19 cellular contexts compared by ENCODE assay signal in the genomic region with DNA sequence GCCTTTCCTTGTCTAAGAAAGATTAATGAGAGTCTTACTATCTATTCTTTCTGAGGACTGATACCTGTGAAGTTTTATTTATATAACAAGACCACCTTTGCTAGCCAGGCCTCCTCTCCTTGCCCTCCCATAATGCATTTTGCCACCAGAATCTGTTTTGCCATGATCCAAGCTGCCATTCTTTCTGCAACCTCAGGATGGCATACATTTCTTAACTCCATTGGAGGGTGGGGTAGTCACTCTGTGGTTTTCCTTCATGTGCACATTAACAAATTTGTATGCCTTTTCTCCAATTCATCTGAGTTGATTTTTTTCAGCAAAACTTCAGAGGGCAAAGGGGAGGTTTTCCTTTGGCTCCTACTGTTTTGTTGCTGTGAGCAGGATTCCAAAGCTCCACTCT. TPM values are rescaled to one million over a fixed set of nuclear protein-coding genes. Genes with fewer than 3 reads are reported as not detected.
DNase-seq lines count a peak whose midpoint lies in the region; ATAC-seq and TF ChIP-seq lines count a peak whose summit lies in the region.
"Had no signal": no experiment of that assay in that cellular context is flagged by ENCODE, and none has a peak within 500 bp of the region (broad histone marks: within the 10 kb centered on the region; RNA-seq: fewer than 3 reads in every experiment).

No MANE protein-coding gene starts in this region.

- no peaks in the 10 kb centered on the region for H3K4me1 ChIP-seq in DND-41 (ENCODE audit: insufficient read depth, low read length)
- H3K4me1 ChIP-seq in HCT116 (ENCODE audit: control insufficient read depth in 1 of 2, insufficient read depth in 2 of 2, low read length in 2 of 2): peaks cover 19 to 22% of the 10 kb centered on the region in 2 experiments

- TF ChIP-seq RAD21 in HCT116 (IDR thresholded peaks at IDR 0.05; ENCODE audit: low read depth): peak; percentile 45; the same call in 1 of the 2 replicates

- DNase-seq in DND-41 (no peak), HCT116 (ENCODE audit: low read depth, low spot score) (no peak), WERI-Rb-1 (no peak), myocyte (ENCODE audit: low read depth) (peak; percentile 5), retina (no peak), RKO (ENCODE audit: low spot score) (no peak), SW 1271 (lab: John Stamatoyannopoulos, UW) (no peak)
- DNase-seq in stimulated activated CD4-positive, alpha-beta T cell treated with anti-CD3 and anti-CD28 coated beads, Interleukin-4, amount 100 ng/mL, for 1 hour: no peak
- DNase-seq: activated CD8-positive, alpha-beta T cell treated with anti-CD3 and anti-CD28 coated beads for 36 hours; activated naive CD8-positive, alpha-beta T cell treated with anti-CD3 and anti-CD28 coated beads, Interleukin-2, amount 50 U/mL, for 24 hours; caudate nucleus; DMS79; foreskin melanocyte; IMR-90; stimulated activated CD4-positive, alpha-beta T cell treated with anti-CD3 and anti-CD28 coated beads, Interleukin-4, amount 100 ng/mL, for 24 hours; thyroid gland had no signal

- H3K36me3 ChIP-seq in DND-41 (ENCODE audit: insufficient read depth, low read length): no peaks in the 10 kb centered on the region
- H3K36me3 ChIP-seq in HCT116 (ENCODE audit: control insufficient read depth in 1 of 2, insufficient read depth in 2 of 2, low read length in 2 of 2): no peaks in the 10 kb centered on the region
- H3K36me3 ChIP-seq in WERI-Rb-1: no peaks in the 10 kb centered on the region
- H3K36me3 ChIP-seq: thyroid gland had no signal

- H4K20me1 ChIP-seq in DND-41 (ENCODE audit: insufficient read depth, low read length): no peaks in the 10 kb centered on the region
- H4K20me1 ChIP-seq in HCT116 (ENCODE audit: insufficient read depth): no peaks in the 10 kb centered on the region

- no TSS peak for BruUV-seq in HCT116 (replicated peaks; lab: Mats Ljungman, UMichigan)

- H3K9ac ChIP-seq in DND-41 (ENCODE audit: low read depth, low read length) (no peak overlapping the region), HCT116 (ENCODE audit: low read length) (no peak overlapping the region)

- H3K4me3 ChIP-seq in DND-41 (ENCODE audit: low read depth in 1 of 2, low read length in 2 of 2) (no peak overlapping the region), HCT116 (replicated peaks in 1 of 2; ENCODE audit: low read depth in 1 of 2, low read length in 2 of 2) (no peak overlapping the region), WERI-Rb-1 (ENCODE audit: low read depth, low read length) (no peak overlapping the region)
- H3K4me3 ChIP-seq: thyroid gland had no signal

- intact Hi-C loops in HCT116 (cut with micrococcal nuclease): no loop called here

- RAD21 ChIA-PET in HCT116 (lab: Charles Lee; ENCODE audit: low non-redundant PET in 1 of 2, low total read pairs in 2 of 2, uncharacterized antibody in 2 of 2, unreplicated experiment in 2 of 2): no interaction called here

- CTCF ChIA-PET in HCT116 (lab: Charles Lee): interaction anchor here (1.2 to 2.2 kb wide), 2 partner anchors 13 to 26 kb away, joined by 3 to 11 read pairs; partner anchors contain the start of gene ENPP4

- H3K79me2 ChIP-seq in DND-41 (ENCODE audit: insufficient read depth, low read length) (no peaks in the 10 kb centered on the region), HCT116 (ENCODE audit: insufficient read depth, low read length) (no peaks in the 10 kb centered on the region)

- peak; percentile 19 for TF ChIP-seq CTCF in DND-41 (IDR thresholded peaks at IDR 0.05; ENCODE audit: borderline replicate concordance, extremely low read depth, low read length, poor library complexity, severe bottlenecking)
- 0 out of 6 replicates have a peak, but pooled peaks of 1 of the 3 experiments have one; percentile 19 for TF ChIP-seq CTCF in HCT116 (IDR thresholded peaks at IDR 0.05 in 2 of 3, conservative IDR thresholded peaks at IDR 0.05 in 1 of 3; ENCODE audit: borderline replicate concordance in 1 of 3, insufficient read depth in 1 of 3, low read depth in 2 of 3, low read length in 2 of 3)
- peak; percentile 37; the same call in 1 of the 2 replicates for TF ChIP-seq CTCF in WERI-Rb-1 (IDR thresholded peaks at IDR 0.05; ENCODE audit: low read depth, low read length)

- H3K9me2 ChIP-seq in HCT116 (ENCODE audit: insufficient read depth): no peaks in the 10 kb centered on the region

- no peak overlapping the region for H2AFZ ChIP-seq in DND-41 (ENCODE audit: low read depth, low read length)
- H2AFZ ChIP-seq in HCT116 (ENCODE audit: low read depth, low read length, poor library complexity, severe bottlenecking): no peak overlapping the region

- H3K27ac ChIP-seq in DND-41 (ENCODE audit: low read length): no peak overlapping the region
- H3K27ac ChIP-seq in HCT116 (ENCODE audit: low read depth, low read length): no peak overlapping the region
- no peak overlapping the region for H3K27ac ChIP-seq in WERI-Rb-1
- H3K27ac ChIP-seq: C4-2B, thyroid gland had no signal

- H3K9me3 ChIP-seq in DND-41 (ENCODE audit: insufficient read depth, low read length, severe bottlenecking) (peaks cover 3% of the 10 kb centered on the region), HCT116 (ENCODE audit: control insufficient read depth in 1 of 2, insufficient read depth in 1 of 2, low read depth in 1 of 2, low read length in 2 of 2) (0 out of 4 replicates have a peak, but pooled peaks cover 0 to 3% of the 10 kb centered on the region in 2 experiments), WERI-Rb-1 (ENCODE audit: severe bottlenecking) (peaks cover 2% of the 10 kb centered on the region)
- H3K9me3 ChIP-seq: thyroid gland had no signal

- no peak overlapping the region for H3K4me2 ChIP-seq in DND-41 (ENCODE audit: insufficient read depth, low read length)
- H3K4me2 ChIP-seq in HCT116 (ENCODE audit: low read length): no peak overlapping the region

- no peak for ATAC-seq in DND-41 (ENCODE audit: insufficient read depth, low read depth)
- peak; percentile 57 for ATAC-seq in HCT116
- ATAC-seq: activated CD8-positive, alpha-beta T cell treated with anti-CD3 and anti-CD28 coated beads for 36 hours; activated naive CD8-positive, alpha-beta T cell treated with anti-CD3 and anti-CD28 coated beads, Interleukin-2, amount 50 U/mL, for 24 hours; Panc1; sciatic nerve had no signal

- H3K27me3 ChIP-seq in DND-41 (ENCODE audit: insufficient read depth, low read length, poor library complexity) (no peaks in the 10 kb centered on the region), HCT116 (ENCODE audit: insufficient read depth, low read length) (no peaks in the 10 kb centered on the region), WERI-Rb-1 (ENCODE audit: insufficient read depth, low read depth, severe bottlenecking) (no peaks in the 10 kb centered on the region)
- H3K27me3 ChIP-seq: thyroid gland had no signal

- POLR2A ChIA-PET in HCT116 (lab: Charles Lee): interaction anchor here (0.8 kb wide), 1 partner anchor 13 kb away, joined by 3 read pairs; no protein-coding TSS in a partner anchor

- no peak for TF ChIP-seq POLR2A in HCT116 (IDR thresholded peaks at IDR 0.05; ENCODE audit: borderline replicate concordance, extremely low read depth, insufficient read depth, insufficient read length)

TF ChIP-seq in HCT116, 20 proteins besides CTCF, POLR2A, EP300 and RAD21:
- TF ChIP-seq CBX3 (IDR thresholded peaks at IDR 0.05; ENCODE audit: low read depth) (no peak), EGR1 (IDR thresholded peaks at IDR 0.05; ENCODE audit: low read depth) (no peak), JUND (IDR thresholded peaks at IDR 0.05) (no peak), EZH2phosphoT487 (IDR thresholded peaks at IDR 0.05; ENCODE audit: borderline replicate concordance) (no peak)
TF ChIP-seq in HCT116: peak in this region for 0.

RNA-seq across cellular contexts. Expression of gene ENPP4, which starts 26.4 kb away (rescaled TPM):
- total RNA-seq in HCT116 (2021; ENCODE audit: unreplicated experiment) (9.6 TPM), myocyte (7.3 and 7.5 TPM in 2 replicates)
- 4.0 and 4.8 TPM in 2 replicates for polyA plus RNA-seq in HCT116 (2012)
- polyA plus RNA-seq in myocyte (2012): 4.5 TPM
